16 cellular contexts compared by ENCODE assay signal in the genomic region with DNA sequence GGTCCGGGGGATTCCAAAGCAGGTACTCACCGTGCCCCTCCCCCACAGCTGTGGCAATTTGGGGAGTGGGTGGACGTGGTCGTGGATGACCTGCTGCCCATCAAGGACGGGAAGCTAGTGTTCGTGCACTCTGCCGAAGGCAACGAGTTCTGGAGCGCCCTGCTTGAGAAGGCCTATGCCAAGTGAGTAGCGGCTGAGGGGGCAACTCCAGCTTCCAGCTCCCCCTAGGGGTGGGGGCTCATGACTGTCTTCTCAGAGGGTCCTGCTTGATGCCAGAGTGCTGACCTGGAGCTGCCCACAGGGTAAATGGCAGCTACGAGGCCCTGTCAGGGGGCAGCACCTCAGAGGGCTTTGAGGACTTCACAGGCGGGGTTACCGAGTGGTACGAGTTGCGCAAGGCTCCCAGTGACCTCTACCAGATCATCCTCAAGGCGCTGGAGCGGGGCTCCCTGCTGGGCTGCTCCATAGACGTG. TPM values are rescaled to one million over a fixed set of nuclear protein-coding genes. Genes with fewer than 3 reads are reported as not detected.
DNase-seq lines count a peak whose midpoint lies in the region; ATAC-seq and TF ChIP-seq lines count a peak whose summit lies in the region.
"Had no signal": no experiment of that assay in that cellular context is flagged by ENCODE, and none has a peak within 500 bp of the region (broad histone marks: within the 10 kb centered on the region; RNA-seq: fewer than 3 reads in every experiment).

No MANE protein-coding gene starts in this region.

- H2BK5ac ChIP-seq in neuronal stem cell (ENCODE audit: low read length): no peak overlapping the region

- H3K36me3 ChIP-seq in neuronal stem cell (replicated peaks in 1 of 2; ENCODE audit: control insufficient read depth in 2 of 2, insufficient read depth in 2 of 2, low read length in 2 of 2): peaks cover 10 to 41% of the 10 kb centered on the region in 2 donors

- no peak overlapping the region for H2BK120ac ChIP-seq in neuronal stem cell (ENCODE audit: low read depth, low read length)

- peak overlapping the region; percentile 35 for H2BK12ac ChIP-seq in neuronal stem cell (ENCODE audit: low read length)

- H3K27ac ChIP-seq in neuronal stem cell (replicated peaks; ENCODE audit: low read length): no peak overlapping the region
- H3K27ac ChIP-seq: adrenal gland, spleen had no signal

- WGBS in neuronal stem cell (ENCODE audit: extremely low coverage in 2 of 2, insufficient read length in 2 of 2, insufficient replicate concordance in 1 of 2), 2 donors: no CpG with 5 or more reads among the region's 18 CpGs

- peaks cover 4% of the 10 kb centered on the region for H3K79me1 ChIP-seq in neuronal stem cell (ENCODE audit: low read depth, low read length)

- peaks cover 9 to 17% of the 10 kb centered on the region in 2 donors for H3K4me1 ChIP-seq in neuronal stem cell (ENCODE audit: control insufficient read depth in 2 of 2, insufficient read depth in 1 of 2, low read depth in 1 of 2, low read length in 2 of 2)

- H3K9me3 ChIP-seq in neuronal stem cell (replicated peaks in 1 of 2; ENCODE audit: control insufficient read depth in 2 of 2, insufficient read depth in 1 of 2, low read depth in 1 of 2, low read length in 2 of 2): no peaks in the 10 kb centered on the region
- H3K9me3 ChIP-seq: adrenal gland, spleen had no signal

- H3K4me2 ChIP-seq in neuronal stem cell (ENCODE audit: insufficient read depth, low read length, poor library complexity, severe bottlenecking): no peak overlapping the region

- H4K91ac ChIP-seq in neuronal stem cell (ENCODE audit: low read depth, low read length, poor library complexity): no peak overlapping the region

- H3K27me3 ChIP-seq in neuronal stem cell (ENCODE audit: control insufficient read depth in 3 of 3, insufficient read depth in 3 of 3, low read depth in 1 of 3, low read length in 3 of 3): peaks cover 0 to 3% (median 0%) of the 10 kb centered on the region in 3 experiments
- H3K27me3 ChIP-seq: adrenal gland, spleen had no signal

- no peak for ATAC-seq in GM18502 (IDR thresholded peaks at IDR 0.05; ENCODE audit: poor library complexity, unreplicated experiment)
- ATAC-seq in HG03139 (IDR thresholded peaks at IDR 0.05; ENCODE audit: unreplicated experiment): no peak

- H3K23ac ChIP-seq in neuronal stem cell (ENCODE audit: low read depth, low read length, poor library complexity): no peak overlapping the region

- DNase-seq in NCI-H82 (lab: John Stamatoyannopoulos, UW) (peak; percentile 14), NCI-H82 treated with DMSO at 0.1 percent for 48 hours (lab: John Stamatoyannopoulos, UW; ENCODE audit: unreplicated experiment) (no peak), NAMALWA (ENCODE audit: low spot score) (peak; percentile 25), choroid plexus epithelial cell (ENCODE audit: low read depth) (no peak), neuronal stem cell (ENCODE audit: low spot score) (no peak), DMS53 (lab: John Stamatoyannopoulos, UW) (no peak)
- DNase-seq: activated CD4-positive, alpha-beta T cell treated with anti-CD3 and anti-CD28 coated beads for 4 hours; mesendoderm; NCI-H146; NCI-H446 treated with DMSO at 0.1 percent for 48 hours; nucleus accumbens; spleen had no signal

- H3K9ac ChIP-seq in neuronal stem cell (ENCODE audit: low read depth, low read length, poor library complexity): no peak overlapping the region

- H3K14ac ChIP-seq in neuronal stem cell (ENCODE audit: low read length): no peak overlapping the region

- H3K18ac ChIP-seq in neuronal stem cell (ENCODE audit: low read length): no peak overlapping the region

- H3K4ac ChIP-seq in neuronal stem cell (ENCODE audit: low read length): no peak overlapping the region

- H3K4me3 ChIP-seq in choroid plexus epithelial cell (ENCODE audit: low read depth, low read length): no peak overlapping the region
- no peak overlapping the region for H3K4me3 ChIP-seq in neuronal stem cell (ENCODE audit: low read length in 2 of 2)
- H3K4me3 ChIP-seq: adrenal gland, spleen had no signal

- no peak overlapping the region for H2BK15ac ChIP-seq in neuronal stem cell (ENCODE audit: low read length)

- no peak overlapping the region for H4K8ac ChIP-seq in neuronal stem cell (ENCODE audit: low read depth, low read length)

- TF ChIP-seq CTCF in choroid plexus epithelial cell (conservative IDR thresholded peaks at IDR 0.05; ENCODE audit: low read depth, low read length): peak; percentile 20

- H2AK5ac ChIP-seq in neuronal stem cell (ENCODE audit: low read depth, low read length): peak overlapping the region; percentile 86

- no peak overlapping the region for H2AFZ ChIP-seq in neuronal stem cell (ENCODE audit: low read length)

RNA-seq across cellular contexts. Expression of gene CAPN1, which starts 4.2 kb away (rescaled TPM):
- polyA plus RNA-seq in neuronal stem cell (2013, experiment 1 of 2): 35.4 TPM
- 33.4 TPM for polyA plus RNA-seq in neuronal stem cell (2013, experiment 2 of 2)

RNA-seq across cellular contexts. Expression of gene SPDYC, which starts 15.9 kb away (rescaled TPM):
- polyA plus RNA-seq in neuronal stem cell (2013, experiment 1 of 2): 0.06 TPM
- polyA plus RNA-seq in neuronal stem cell (2013, experiment 2 of 2): not detected
- polyA plus RNA-seq: IgD-negative memory B cell had no signal

RNA-seq across cellular contexts. Expression of gene SYVN1, which starts 51.6 kb away (rescaled TPM):
- polyA plus RNA-seq in neuronal stem cell (2013, experiment 1 of 2): 16.9 TPM
- 16.0 TPM for polyA plus RNA-seq in neuronal stem cell (2013, experiment 2 of 2)

Comparison
In these comparisons a context has a peak if more than half of its experiments do, and no peak if none do; other contexts are left out.
1. DNase-seq: peak in NCI-H82 (single experiment) and NAMALWA (single experiment); none in NCI-H82 treated with DMSO at 0.1 percent for 48 hours (single experiment), choroid plexus epithelial cell (single experiment), neuronal stem cell (single experiment) and DMS53 (single experiment).